24 cellular contexts compared by ENCODE assay signal in the genomic region with DNA sequence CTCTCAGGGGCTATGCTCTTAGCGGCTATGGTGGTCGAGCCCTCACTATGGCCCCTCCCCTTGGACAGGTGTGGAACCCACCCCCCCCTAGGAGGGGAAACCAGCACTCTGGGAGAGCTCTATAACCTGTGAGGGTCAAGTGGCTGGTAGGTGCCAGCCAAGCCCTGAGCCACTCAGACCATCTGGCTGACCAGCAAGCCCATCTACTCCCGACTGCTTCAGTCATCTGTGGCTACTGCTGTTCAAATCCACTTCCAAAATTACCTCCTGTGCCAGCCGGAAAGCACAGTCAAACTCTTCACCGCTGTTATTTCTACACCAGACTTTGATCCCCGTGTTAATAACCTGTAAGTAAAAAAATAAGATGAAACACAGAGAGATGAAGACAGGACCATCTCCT.
"Had no signal": no experiment of that assay in that cellular context is flagged by ENCODE, and none has a peak within 500 bp of the region (broad histone marks: within the 10 kb centered on the region; RNA-seq: fewer than 3 reads in every experiment).

No MANE protein-coding gene starts in this region.

- H3K27ac ChIP-seq: esophagus muscularis mucosa, foreskin keratinocyte, gastroesophageal sphincter, heart right ventricle, lower lobe of right lung, prostate gland, skin epidermis, spleen, thoracic aorta, tibial nerve, upper lobe of left lung had no signal

- H3K9me3 ChIP-seq: esophagus muscularis mucosa, gastroesophageal sphincter, heart right ventricle, left ventricle myocardium inferior, lower lobe of right lung, prostate gland, spleen, thoracic aorta, tibial nerve, upper lobe of left lung had no signal

- H3K4me3 ChIP-seq: dorsolateral prefrontal cortex, esophagus muscularis mucosa, gastroesophageal sphincter, heart right ventricle, left ventricle myocardium inferior, lower lobe of right lung, prostate gland, skin epidermis, spleen, thoracic aorta, tibial nerve, upper lobe of left lung had no signal

- H3K27me3 ChIP-seq: dorsolateral prefrontal cortex, esophagus muscularis mucosa, foreskin keratinocyte, gastroesophageal sphincter, heart right ventricle, spleen, tibial nerve, upper lobe of left lung had no signal

- ATAC-seq: foreskin keratinocyte; gastroesophageal sphincter; naive thymus-derived CD8-positive, alpha-beta T cell; stimulated activated memory B cell treated with anti-CD40 and anti-IgM and Interleukin-4, amounts not matched to agents 10 μg/mL and 1 μg/mL and 100 μg/mL, for 72 hours had no signal

- FAIRE-seq: colon, endothelial cell of umbilical vein, islet of Langerhans, urothelium cell line had no signal

- H3K4me1 ChIP-seq: esophagus muscularis mucosa, foreskin keratinocyte, gastroesophageal sphincter, heart right ventricle, lower lobe of right lung, prostate gland, tibial nerve, upper lobe of left lung had no signal

- DNase-seq: effector CD4-positive, alpha-beta T cell; foreskin keratinocyte; hippocampal formation; naive thymus-derived CD8-positive, alpha-beta T cell; nephron progenitor cell; right cardiac atrium; spleen; stimulated activated CD4-positive, alpha-beta T cell treated with anti-CD3 and anti-CD28 coated beads, Interleukin-4, amount 100 ng/mL, for 4 hours; upper lobe of left lung had no signal
